ENCODE assay signal across 24 cellular contexts in the genomic region with DNA sequence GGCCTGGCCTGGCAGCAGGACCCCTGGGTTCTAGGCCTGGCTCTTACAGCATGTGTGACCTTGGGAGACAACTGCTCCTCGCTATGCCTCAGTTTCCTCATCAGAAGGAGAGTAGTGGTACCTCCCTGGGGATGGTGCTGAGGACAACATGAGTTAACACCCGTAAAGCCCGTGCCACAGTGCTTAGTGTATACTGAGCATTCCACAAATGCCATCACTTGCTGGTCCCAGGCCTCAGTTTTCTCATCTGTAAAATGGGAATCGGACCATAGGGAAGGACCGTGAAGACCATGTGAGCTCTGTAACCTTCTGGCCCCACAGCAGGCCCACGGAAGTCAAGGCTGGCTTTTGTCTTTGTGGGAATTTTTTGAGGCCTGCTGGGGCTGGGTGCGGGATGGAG.
"Had no signal": no experiment of that assay in that cellular context is flagged by ENCODE, and none has a peak within 500 bp of the region (broad histone marks: within the 10 kb centered on the region; RNA-seq: fewer than 3 reads in every experiment).

No MANE protein-coding gene starts in this region.

- H3K79me2 ChIP-seq: parathyroid adenoma had no signal

- H3K9me3 ChIP-seq: ovary, psoas muscle, sigmoid colon, stomach, thoracic aorta, thyroid gland, tibial nerve, upper lobe of left lung, vagina had no signal

- ATAC-seq: naive thymus-derived CD8-positive, alpha-beta T cell; natural killer cell treated with Interleukin-12 subunit alpha and Interleukin-12 subunit beta and Interleukin-15 and Interleukin-18, amount 100 ng/mL, for 72 hours; psoas muscle; stimulated activated effector memory CD8-positive, alpha-beta T cell treated with anti-CD3 and anti-CD28 coated beads, Interleukin-12 subunit alpha, Interleukin-12 subunit beta, amount 100 ng/mL, for 72 hours; stimulated activated naive B cell treated with anti-CD40 and anti-IgM and Interleukin-4, amounts not matched to agents 10 μg/mL and 1 μg/mL and 100 μg/mL, for 72 hours had no signal

- H2AFZ ChIP-seq: parathyroid adenoma had no signal

- H3K4me3 ChIP-seq: ovary, psoas muscle, sigmoid colon, stomach, thoracic aorta, thyroid gland, tibial nerve, upper lobe of left lung, vagina had no signal

- H3K4me1 ChIP-seq: parathyroid adenoma, psoas muscle, sigmoid colon, thyroid gland, tibial nerve, upper lobe of left lung, vagina had no signal

- H3K27me3 ChIP-seq: ovary, thyroid gland, tibial nerve, upper lobe of left lung, vagina had no signal

- H3K9ac ChIP-seq: parathyroid adenoma had no signal

- FAIRE-seq: small intestine, urothelium cell line had no signal

- H3K27ac ChIP-seq: ovary, parathyroid adenoma, psoas muscle, sigmoid colon, stomach, thoracic aorta, thyroid gland, tibial nerve, upper lobe of left lung, vagina had no signal

- DNase-seq: naive thymus-derived CD8-positive, alpha-beta T cell; nephron progenitor cell; occipital lobe; ovary; psoas muscle; sigmoid colon; small intestine; stimulated activated CD4-positive, alpha-beta T cell treated with anti-CD3 and anti-CD28 coated beads, Interleukin-15, amount 100 ng/mL, for 24 hours; stimulated activated CD4-positive, alpha-beta T cell treated with anti-CD3 and anti-CD28 coated beads, Interleukin-2, amount 100 ng/mL, for 24 hours; stimulated activated CD4-positive, alpha-beta T cell treated with anti-CD3 and anti-CD28 coated beads, Interleukin-2, amount 100 ng/mL, for 48 hours; stimulated activated CD4-positive, alpha-beta T cell treated with anti-CD3 and anti-CD28 coated beads, Interleukin-4, amount 100 ng/mL, for 24 hours; stimulated activated naive B cell treated with anti-CD40 and anti-IgM and Interleukin-4, amounts not matched to agents 10 μg/mL and 1 μg/mL and 100 μg/mL, for 72 hours; stimulated activated naive CD4-positive, alpha-beta T cell treated with Interleukin-2 at 50 U/mL for 16 hours; stomach; thyroid gland; trophoblast cell had no signal

- H3K36me3 ChIP-seq: ovary, sigmoid colon, stomach, thoracic aorta, thyroid gland, tibial nerve, upper lobe of left lung, vagina had no signal
